ENCODE assay signal across 17 cellular contexts in genomic region chr15:101543431-101543830, GRCh38.
"Had no signal": no experiment of that assay in that cellular context is flagged by ENCODE, and none has a peak within 500 bp of the region (broad histone marks: within the 10 kb centered on the region; RNA-seq: fewer than 3 reads in every experiment).

No MANE protein-coding gene starts in this region.

- H3K27ac Mint-ChIP-seq: naive B cell had no signal

- ATAC-seq: gastroesophageal sphincter, left ventricle myocardium superior, lower lobe of right lung had no signal

- H3K27ac ChIP-seq: colonic mucosa, dorsolateral prefrontal cortex, esophagus muscularis mucosa, foreskin keratinocyte, gastroesophageal sphincter, heart left ventricle, hepatocyte, left lung, lower lobe of right lung had no signal

- H3K4me1 Mint-ChIP-seq: naive B cell had no signal

- H2AFZ ChIP-seq: hepatocyte had no signal

- H3K36me3 ChIP-seq: colonic mucosa, esophagus muscularis mucosa, gastroesophageal sphincter, heart left ventricle, left lung, lower lobe of right lung had no signal

- DNase-seq: cerebellar nuclear complex; colonic mucosa; dermis blood vessel endothelial cell; dorsolateral prefrontal cortex; effector CD4-positive, alpha-beta T cell; effector memory CD4-positive, alpha-beta T cell; foreskin keratinocyte; left lung; left ventricle myocardium superior; lower lobe of right lung; mesenchymal stem cell; midbrain; naive B cell had no signal

- H3K4me3 ChIP-seq: colonic mucosa, dorsolateral prefrontal cortex, esophagus muscularis mucosa, gastroesophageal sphincter, heart left ventricle, hepatocyte, left lung, lower lobe of right lung had no signal

- H3K27me3 ChIP-seq: colonic mucosa, hepatocyte had no signal

- H3K4me1 ChIP-seq: colonic mucosa, esophagus muscularis mucosa, foreskin keratinocyte, gastroesophageal sphincter, heart left ventricle, left lung, lower lobe of right lung had no signal

- H3K79me2 ChIP-seq: hepatocyte had no signal

- H3K4me3 Mint-ChIP-seq: naive B cell had no signal

- H3K9me3 ChIP-seq: colonic mucosa, left lung, lower lobe of right lung had no signal

- H3K4me2 ChIP-seq: hepatocyte had no signal
